15 cellular contexts compared by ENCODE assay signal in the genomic region with DNA sequence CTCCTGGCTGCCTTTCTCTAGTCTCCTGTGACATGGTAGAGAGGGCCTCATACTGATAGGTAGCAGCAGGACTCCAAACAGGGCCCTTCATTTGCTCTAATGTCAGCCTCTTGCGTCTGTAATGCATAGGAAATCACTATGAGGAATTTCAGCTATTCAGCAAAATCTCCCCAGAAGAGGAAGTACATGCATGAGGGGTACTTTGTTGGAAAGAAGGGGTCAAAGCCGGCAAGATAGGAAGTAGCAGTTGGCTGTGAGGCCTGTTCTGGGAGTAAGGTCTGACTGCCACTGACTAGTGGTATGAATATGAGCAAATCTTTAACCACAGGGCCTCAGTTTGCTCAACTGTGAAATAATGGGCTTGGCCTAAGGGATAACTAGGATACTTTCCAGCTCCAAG.
DNase-seq lines count a peak whose midpoint lies in the region; ATAC-seq and TF ChIP-seq lines count a peak whose summit lies in the region.
"Had no signal": no experiment of that assay in that cellular context is flagged by ENCODE, and none has a peak within 500 bp of the region (broad histone marks: within the 10 kb centered on the region; RNA-seq: fewer than 3 reads in every experiment).

No MANE protein-coding gene starts in this region.

- no peaks in the 10 kb centered on the region for H3K27me3 ChIP-seq in left lung

- H3K36me3 Mint-ChIP-seq in WTC11 (no peaks in the 10 kb centered on the region), natural killer cell (no peaks in the 10 kb centered on the region)
- H3K36me3 Mint-ChIP-seq: activated naive CD4-positive, alpha-beta T cell treated with anti-CD3 and anti-CD28 coated beads, Interleukin-2, amount 10 ng/mL, durations not matched to agents 7 days and 5 days had no signal

- no peak overlapping the region for H3K27ac ChIP-seq in left lung

- no peaks in the 10 kb centered on the region for H3K9me3 Mint-ChIP-seq in WTC11
- H3K9me3 Mint-ChIP-seq in natural killer cell = no peaks in the 10 kb centered on the region
- H3K9me3 Mint-ChIP-seq: activated naive CD4-positive, alpha-beta T cell treated with anti-CD3 and anti-CD28 coated beads, Interleukin-2, amount 10 ng/mL, durations not matched to agents 7 days and 5 days had no signal

- H3K27ac Mint-ChIP-seq in WTC11 (peak overlapping the region; percentile 20; the same call in 1 of the 2 replicates), natural killer cell (no peak overlapping the region)
- H3K27ac Mint-ChIP-seq: activated naive CD4-positive, alpha-beta T cell treated with anti-CD3 and anti-CD28 coated beads, Interleukin-2, amount 10 ng/mL, durations not matched to agents 7 days and 5 days had no signal

- ATAC-seq in GM18505 (IDR thresholded peaks at IDR 0.05; ENCODE audit: unreplicated experiment) (peak; percentile 50), HG03039 (IDR thresholded peaks at IDR 0.05; ENCODE audit: unreplicated experiment) (peak; percentile 45), WTC11 (peak; percentile 85), left lung (peak; percentile 23), natural killer cell (no peak), GM19328 (IDR thresholded peaks at IDR 0.05; ENCODE audit: unreplicated experiment) (no peak)

- CTCF ChIA-PET in WTC11 (lab: Charles Lee) = interaction anchor here (0.6 kb wide), 1 partner anchor 727 kb away, joined by 3 read pairs; no protein-coding TSS in a partner anchor

- peaks cover 14% of the 10 kb centered on the region for H3K4me1 Mint-ChIP-seq in WTC11
- H3K4me1 Mint-ChIP-seq in natural killer cell = peaks cover 9 to 13% of the 10 kb centered on the region in 2 donors
- H3K4me1 Mint-ChIP-seq: activated naive CD4-positive, alpha-beta T cell treated with anti-CD3 and anti-CD28 coated beads, Interleukin-2, amount 10 ng/mL, durations not matched to agents 7 days and 5 days had no signal

- H3K4me1 ChIP-seq in left lung = peaks cover 0 to 5% of the 10 kb centered on the region in 2 donors

- no peak overlapping the region for H3K4me3 ChIP-seq in left lung

- TF ChIP-seq POLR2A in GM18505 (IDR thresholded peaks at IDR 0.05; ENCODE audit: borderline replicate concordance, extremely low read depth, insufficient read depth, insufficient read length) = no peak

- POLR2A ChIA-PET in WTC11 (lab: Charles Lee) = no interaction called here

- no peaks in the 10 kb centered on the region for H3K36me3 ChIP-seq in left lung

- H3K27me3 Mint-ChIP-seq in WTC11 (ENCODE audit: low read depth) (no peaks in the 10 kb centered on the region), natural killer cell (ENCODE audit: low read depth in 2 of 2) (no peaks in the 10 kb centered on the region)
- H3K27me3 Mint-ChIP-seq: activated naive CD4-positive, alpha-beta T cell treated with anti-CD3 and anti-CD28 coated beads, Interleukin-2, amount 10 ng/mL, durations not matched to agents 7 days and 5 days had no signal

- DNase-seq in WTC11 (ENCODE audit: low spot score) (no peak), left lung (no peak), GM19240 (ENCODE audit: insufficient read length, low spot score) (no peak), DMS53 (lab: John Stamatoyannopoulos, UW) (no peak), natural killer cell (no peak)
- DNase-seq: activated naive CD4-positive, alpha-beta T cell treated with anti-CD3 and anti-CD28 coated beads, Interleukin-2, amount 10 ng/mL, durations not matched to agents 7 days and 5 days; DND-41; erythroblast; NCI-H1105 treated with DMSO at 0.1 percent for 48 hours; NCI-H524; retina; SHP77 treated with DMSO at 0.1 percent for 48 hours had no signal

- TF ChIP-seq CTCF in WTC11 (IDR thresholded peaks at IDR 0.05) (no peak), left lung (IDR thresholded peaks at IDR 0.05) (no peak), natural killer cell (IDR thresholded peaks at IDR 0.05) (no peak)

- H3K4me3 Mint-ChIP-seq in WTC11 = no peak overlapping the region
- no peak overlapping the region for H3K4me3 Mint-ChIP-seq in natural killer cell
- H3K4me3 Mint-ChIP-seq: activated naive CD4-positive, alpha-beta T cell treated with anti-CD3 and anti-CD28 coated beads, Interleukin-2, amount 10 ng/mL, durations not matched to agents 7 days and 5 days had no signal

- H3K9me3 ChIP-seq in left lung = no peaks in the 10 kb centered on the region

- intact Hi-C loops in left lung (cut with DNase I) = no loop called here
- intact Hi-C loops in natural killer cell (cut with micrococcal nuclease) = no loop called here

TF ChIP-seq in WTC11, 78 proteins besides CTCF, POLR2A, EP300 and RAD21 (continues in another document):
- TF ChIP-seq, protein P1, sequence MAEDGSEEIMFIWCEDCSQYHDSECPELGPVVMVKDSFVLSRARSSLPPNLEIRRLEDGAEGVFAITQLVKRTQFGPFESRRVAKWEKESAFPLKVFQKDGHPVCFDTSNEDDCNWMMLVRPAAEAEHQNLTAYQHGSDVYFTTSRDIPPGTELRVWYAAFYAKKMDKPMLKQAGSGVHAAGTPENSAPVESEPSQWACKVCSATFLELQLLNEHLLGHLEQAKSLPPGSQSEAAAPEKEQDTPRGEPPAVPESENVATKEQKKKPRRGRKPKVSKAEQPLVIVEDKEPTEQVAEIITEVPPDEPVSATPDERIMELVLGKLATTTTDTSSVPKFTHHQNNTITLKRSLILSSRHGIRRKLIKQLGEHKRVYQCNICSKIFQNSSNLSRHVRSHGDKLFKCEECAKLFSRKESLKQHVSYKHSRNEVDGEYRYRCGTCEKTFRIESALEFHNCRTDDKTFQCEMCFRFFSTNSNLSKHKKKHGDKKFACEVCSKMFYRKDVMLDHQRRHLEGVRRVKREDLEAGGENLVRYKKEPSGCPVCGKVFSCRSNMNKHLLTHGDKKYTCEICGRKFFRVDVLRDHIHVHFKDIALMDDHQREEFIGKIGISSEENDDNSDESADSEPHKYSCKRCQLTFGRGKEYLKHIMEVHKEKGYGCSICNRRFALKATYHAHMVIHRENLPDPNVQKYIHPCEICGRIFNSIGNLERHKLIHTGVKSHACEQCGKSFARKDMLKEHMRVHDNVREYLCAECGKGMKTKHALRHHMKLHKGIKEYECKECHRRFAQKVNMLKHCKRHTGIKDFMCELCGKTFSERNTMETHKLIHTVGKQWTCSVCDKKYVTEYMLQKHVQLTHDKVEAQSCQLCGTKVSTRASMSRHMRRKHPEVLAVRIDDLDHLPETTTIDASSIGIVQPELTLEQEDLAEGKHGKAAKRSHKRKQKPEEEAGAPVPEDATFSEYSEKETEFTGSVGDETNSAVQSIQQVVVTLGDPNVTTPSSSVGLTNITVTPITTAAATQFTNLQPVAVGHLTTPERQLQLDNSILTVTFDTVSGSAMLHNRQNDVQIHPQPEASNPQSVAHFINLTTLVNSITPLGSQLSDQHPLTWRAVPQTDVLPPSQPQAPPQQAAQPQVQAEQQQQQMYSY (CRISPR knock-in tag; IDR thresholded peaks at IDR 0.05) = no peak
- TF ChIP-seq, protein P2, sequence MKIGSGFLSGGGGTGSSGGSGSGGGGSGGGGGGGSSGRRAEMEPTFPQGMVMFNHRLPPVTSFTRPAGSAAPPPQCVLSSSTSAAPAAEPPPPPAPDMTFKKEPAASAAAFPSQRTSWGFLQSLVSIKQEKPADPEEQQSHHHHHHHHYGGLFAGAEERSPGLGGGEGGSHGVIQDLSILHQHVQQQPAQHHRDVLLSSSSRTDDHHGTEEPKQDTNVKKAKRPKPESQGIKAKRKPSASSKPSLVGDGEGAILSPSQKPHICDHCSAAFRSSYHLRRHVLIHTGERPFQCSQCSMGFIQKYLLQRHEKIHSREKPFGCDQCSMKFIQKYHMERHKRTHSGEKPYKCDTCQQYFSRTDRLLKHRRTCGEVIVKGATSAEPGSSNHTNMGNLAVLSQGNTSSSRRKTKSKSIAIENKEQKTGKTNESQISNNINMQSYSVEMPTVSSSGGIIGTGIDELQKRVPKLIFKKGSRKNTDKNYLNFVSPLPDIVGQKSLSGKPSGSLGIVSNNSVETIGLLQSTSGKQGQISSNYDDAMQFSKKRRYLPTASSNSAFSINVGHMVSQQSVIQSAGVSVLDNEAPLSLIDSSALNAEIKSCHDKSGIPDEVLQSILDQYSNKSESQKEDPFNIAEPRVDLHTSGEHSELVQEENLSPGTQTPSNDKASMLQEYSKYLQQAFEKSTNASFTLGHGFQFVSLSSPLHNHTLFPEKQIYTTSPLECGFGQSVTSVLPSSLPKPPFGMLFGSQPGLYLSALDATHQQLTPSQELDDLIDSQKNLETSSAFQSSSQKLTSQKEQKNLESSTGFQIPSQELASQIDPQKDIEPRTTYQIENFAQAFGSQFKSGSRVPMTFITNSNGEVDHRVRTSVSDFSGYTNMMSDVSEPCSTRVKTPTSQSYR (CRISPR knock-in tag; IDR thresholded peaks at IDR 0.05) = no peak
- TF ChIP-seq, protein P3, sequence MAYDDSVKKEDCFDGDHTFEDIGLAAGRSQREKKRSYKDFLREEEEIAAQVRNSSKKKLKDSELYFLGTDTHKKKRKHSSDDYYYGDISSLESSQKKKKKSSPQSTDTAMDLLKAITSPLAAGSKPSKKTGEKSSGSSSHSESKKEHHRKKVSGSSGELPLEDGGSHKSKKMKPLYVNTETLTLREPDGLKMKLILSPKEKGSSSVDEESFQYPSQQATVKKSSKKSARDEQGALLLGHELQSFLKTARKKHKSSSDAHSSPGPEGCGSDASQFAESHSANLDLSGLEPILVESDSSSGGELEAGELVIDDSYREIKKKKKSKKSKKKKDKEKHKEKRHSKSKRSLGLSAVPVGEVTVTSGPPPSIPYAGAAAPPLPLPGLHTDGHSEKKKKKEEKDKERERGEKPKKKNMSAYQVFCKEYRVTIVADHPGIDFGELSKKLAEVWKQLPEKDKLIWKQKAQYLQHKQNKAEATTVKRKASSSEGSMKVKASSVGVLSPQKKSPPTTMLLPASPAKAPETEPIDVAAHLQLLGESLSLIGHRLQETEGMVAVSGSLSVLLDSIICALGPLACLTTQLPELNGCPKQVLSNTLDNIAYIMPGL (CRISPR knock-in tag; IDR thresholded peaks at IDR 0.05) = no peak
- TF ChIP-seq, protein P4, sequence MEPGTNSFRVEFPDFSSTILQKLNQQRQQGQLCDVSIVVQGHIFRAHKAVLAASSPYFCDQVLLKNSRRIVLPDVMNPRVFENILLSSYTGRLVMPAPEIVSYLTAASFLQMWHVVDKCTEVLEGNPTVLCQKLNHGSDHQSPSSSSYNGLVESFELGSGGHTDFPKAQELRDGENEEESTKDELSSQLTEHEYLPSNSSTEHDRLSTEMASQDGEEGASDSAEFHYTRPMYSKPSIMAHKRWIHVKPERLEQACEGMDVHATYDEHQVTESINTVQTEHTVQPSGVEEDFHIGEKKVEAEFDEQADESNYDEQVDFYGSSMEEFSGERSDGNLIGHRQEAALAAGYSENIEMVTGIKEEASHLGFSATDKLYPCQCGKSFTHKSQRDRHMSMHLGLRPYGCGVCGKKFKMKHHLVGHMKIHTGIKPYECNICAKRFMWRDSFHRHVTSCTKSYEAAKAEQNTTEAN (CRISPR knock-in tag; IDR thresholded peaks at IDR 0.05) = no peak

Comparison
In these comparisons a context has a peak if more than half of its experiments do, and no peak if none do; other contexts are left out.
1. ATAC-seq: peak in GM18505 (single experiment), HG03039 (single experiment), WTC11 (single experiment) and left lung (single experiment); none in natural killer cell (0 of 3) and GM19328 (single experiment).